1 cellular context compared by ENCODE assay signal in genomic region chr17:80546267-80546666, GRCh38.
TF ChIP-seq lines count a peak whose summit lies in the region.

No MANE protein-coding gene starts in this region.

TF ChIP-seq in GM12878, 131 proteins besides CTCF, POLR2A, EP300 and RAD21:
- no peak for TF ChIP-seq SIN3A (IDR thresholded peaks at IDR 0.05; ENCODE audit: low read depth, low read length)
- no peak for TF ChIP-seq STAT3 (IDR thresholded peaks at IDR 0.05; ENCODE audit: low read depth, low read length)
- no peak for TF ChIP-seq BHLHE40 (IDR thresholded peaks at IDR 0.05; ENCODE audit: borderline replicate concordance in 1 of 2, low read depth in 2 of 2, low read length in 1 of 2)
- no peak for TF ChIP-seq NR2C2 (IDR thresholded peaks at IDR 0.05; ENCODE audit: borderline replicate concordance, control insufficient read depth, insufficient read length, low read depth)
- no peak for TF ChIP-seq ZSCAN29 (IDR thresholded peaks at IDR 0.05)
- no peak for TF ChIP-seq BACH1 (IDR thresholded peaks at IDR 0.05; ENCODE audit: borderline replicate concordance)
- no peak for TF ChIP-seq E2F8 (IDR thresholded peaks at IDR 0.05; ENCODE audit: low read depth, partially characterized antibody)
- TF ChIP-seq WRNIP1 (IDR thresholded peaks at IDR 0.05; ENCODE audit: borderline replicate concordance, low read depth, low read length): no peak
- no peak for TF ChIP-seq HCFC1 (IDR thresholded peaks at IDR 0.05; ENCODE audit: low read length)
- TF ChIP-seq CREM (IDR thresholded peaks at IDR 0.05; ENCODE audit: low read depth): no peak
- TF ChIP-seq ZBED1 (IDR thresholded peaks at IDR 0.05; ENCODE audit: borderline replicate concordance): no peak
- TF ChIP-seq ATF2 (IDR thresholded peaks at IDR 0.05; ENCODE audit: low read length): no peak
- TF ChIP-seq ATF3 (IDR thresholded peaks at IDR 0.05; ENCODE audit: borderline replicate concordance, extremely low read depth, low read depth, low read length): no peak
- no peak for TF ChIP-seq ZNF592 (IDR thresholded peaks at IDR 0.05)
- TF ChIP-seq JUNB (IDR thresholded peaks at IDR 0.05): no peak
